ENCODE assay signal across 9 cellular contexts in the genomic region with DNA sequence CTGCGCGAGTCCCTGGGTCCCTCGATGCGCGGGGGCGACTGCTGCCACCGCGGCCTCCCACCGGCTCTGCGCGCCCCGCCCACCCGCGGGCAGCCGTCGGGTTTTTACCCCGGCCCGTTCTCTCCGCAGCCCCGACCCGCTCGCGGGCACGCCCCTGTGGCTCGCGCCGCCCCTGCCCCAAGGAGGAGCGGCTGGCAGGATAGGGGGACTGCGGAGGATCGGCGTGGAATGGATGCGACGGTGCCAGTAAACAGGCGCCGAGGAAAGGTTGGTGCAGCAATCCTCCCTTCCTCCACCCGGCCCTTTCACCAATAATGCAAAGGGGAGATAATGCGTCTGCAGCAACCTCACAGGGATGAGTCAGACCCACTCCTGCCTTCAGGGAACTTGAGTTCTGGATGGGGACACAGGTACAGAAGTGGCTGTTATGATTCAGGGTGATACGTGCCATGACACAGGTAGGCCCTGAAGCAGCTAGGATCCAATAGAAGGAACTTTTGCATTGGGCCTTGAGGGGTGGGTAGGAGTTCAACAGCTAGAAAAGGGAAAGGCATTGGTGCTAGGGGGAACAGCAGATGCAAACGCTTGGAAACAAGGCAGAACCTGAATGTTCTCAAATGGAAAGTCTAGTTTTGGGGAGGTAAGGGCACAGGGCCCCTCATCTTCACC. TPM values are rescaled to one million over a fixed set of nuclear protein-coding genes. Genes with fewer than 3 reads are reported as not detected.
DNase-seq lines count a peak whose midpoint lies in the region; ATAC-seq and TF ChIP-seq lines count a peak whose summit lies in the region.
"Had no signal": no experiment of that assay in that cellular context is flagged by ENCODE, and none has a peak within 500 bp of the region (broad histone marks: within the 10 kb centered on the region; RNA-seq: fewer than 3 reads in every experiment).

No MANE protein-coding gene starts in this region.

- H3K36me3 ChIP-seq in HEK293 (ENCODE audit: control insufficient read depth in 2 of 2, insufficient read depth in 1 of 2, low read length in 2 of 2) (no peaks in the 10 kb centered on the region), ascending aorta (no peaks in the 10 kb centered on the region), mucosa of rectum (ENCODE audit: control insufficient read depth in 2 of 2, insufficient read depth in 2 of 2, low read length in 2 of 2) (no peaks in the 10 kb centered on the region)
- H3K36me3 ChIP-seq: SJSA1 had no signal

- H3K36me3 Mint-ChIP-seq in Calu3 (ENCODE audit: insufficient read depth, unreplicated experiment) = peaks cover 6% of the 10 kb centered on the region

- no peaks in the 10 kb centered on the region for H3K27me3 Mint-ChIP-seq in Calu3 (ENCODE audit: unreplicated experiment)

- no peaks in the 10 kb centered on the region for H3K9me3 ChIP-seq in HEK293 (ENCODE audit: control insufficient read depth, insufficient read depth, low read depth, low read length)
- H3K9me3 ChIP-seq in ascending aorta = no peaks in the 10 kb centered on the region
- no peaks in the 10 kb centered on the region for H3K9me3 ChIP-seq in mucosa of rectum (ENCODE audit: control insufficient read depth in 2 of 2, low read length in 2 of 2)

- CTCF ChIA-PET in Calu3 (lab: Charles Lee) = interaction anchor here (0.8 kb wide), 1 partner anchor 22 kb away, joined by 3 read pairs; no protein-coding TSS in a partner anchor
- CTCF ChIA-PET in HEK293 (lab: Yijun Ruan, JAX) = no interaction called here

- H3K27ac ChIP-seq in HEK293 (ENCODE audit: extremely low read depth, low read depth, low read length) = 0 out of 2 replicates have a peak overlapping the region, but pooled peaks have one; percentile 4
- no peak overlapping the region for H3K27ac ChIP-seq in ascending aorta
- peak overlapping the region; percentile 71 to 89 for H3K27ac ChIP-seq in mucosa of rectum (ENCODE audit: low read depth in 2 of 2, low read length in 2 of 2)
- H3K27ac ChIP-seq: SJSA1 had no signal

- peaks cover 3% of the 10 kb centered on the region for H3K9me3 Mint-ChIP-seq in Calu3 (ENCODE audit: low read depth, unreplicated experiment)

- TF ChIP-seq CTCF in Calu3 (IDR thresholded peaks at IDR 0.05; ENCODE audit: unreplicated experiment) (no peak), HEK293 (tag by site-specific recombination; IDR thresholded peaks at IDR 0.05) (no peak), ascending aorta (IDR thresholded peaks at IDR 0.05) (no peak)

- H3K4me1 Mint-ChIP-seq in Calu3 (ENCODE audit: low read depth, unreplicated experiment) = peaks cover 17% of the 10 kb centered on the region

- H3K27me3 ChIP-seq in ascending aorta (peaks cover 17% of the 10 kb centered on the region), mucosa of rectum (ENCODE audit: control insufficient read depth in 2 of 2, insufficient read depth in 2 of 2, low read length in 2 of 2) (peaks cover 6 to 9% of the 10 kb centered on the region in 2 donors)

- POLR2A ChIA-PET in HEK293 (lab: Yijun Ruan, JAX) = interaction anchor here (0.6 kb wide), 1 partner anchor 143 kb away, joined by 3 read pairs; no protein-coding TSS in a partner anchor

- peak overlapping the region in 1 of 2 donors; percentile 57 for H3K9ac ChIP-seq in mucosa of rectum (ENCODE audit: low read depth in 1 of 2, low read length in 2 of 2)

- DNase-seq in Calu3 (no peak), ascending aorta (ENCODE audit: low spot score in 2 of 2) (no peak), NCI-H2081 treated with DMSO at 0.1 percent for 48 hours (lab: John Stamatoyannopoulos, UW) (no peak), NCI-H82 (lab: John Stamatoyannopoulos, UW) (no peak), NCI-H446 (lab: John Stamatoyannopoulos, UW) (no peak)

- no TSS peak for BruUV-seq in Calu3 (replicated peaks; lab: Mats Ljungman, UMichigan)

- intact Hi-C loops in Calu3 (cut with micrococcal nuclease; ENCODE audit: unreplicated experiment) (no loop called here), ascending aorta (cut with DNase I) (no loop called here)

- 0 out of 2 replicates have a peak, but pooled peaks cover 2% of the 10 kb centered on the region for H3K4me1 ChIP-seq in HEK293 (ENCODE audit: control insufficient read depth, insufficient read depth, low read length)
- peaks cover 3 to 5% of the 10 kb centered on the region in 2 donors for H3K4me1 ChIP-seq in ascending aorta
- peaks cover 27% of the 10 kb centered on the region in 2 donors for H3K4me1 ChIP-seq in mucosa of rectum (ENCODE audit: control insufficient read depth in 2 of 2, insufficient read depth in 2 of 2, low read length in 2 of 2)

- no peak for ATAC-seq in HG03095 (IDR thresholded peaks at IDR 0.05; ENCODE audit: unreplicated experiment)

- peak overlapping the region; percentile 74 for H3K4me3 Mint-ChIP-seq in Calu3 (ENCODE audit: low read depth, unreplicated experiment)

- H3K27ac Mint-ChIP-seq in Calu3 (ENCODE audit: unreplicated experiment) = no peak overlapping the region

- H3K4me3 ChIP-seq in HEK293 (ENCODE audit: low read depth, low read length) (peak overlapping the region; percentile 31), ascending aorta (peak overlapping the region; percentile 42 to 43), mucosa of rectum (ENCODE audit: low read length in 2 of 2) (peak overlapping the region; percentile 37 to 48)
- H3K4me3 ChIP-seq: SJSA1 had no signal

TF ChIP-seq in HEK293, 187 proteins besides CTCF, POLR2A, EP300 and RAD21:
- TF ChIP-seq, protein P1, sequence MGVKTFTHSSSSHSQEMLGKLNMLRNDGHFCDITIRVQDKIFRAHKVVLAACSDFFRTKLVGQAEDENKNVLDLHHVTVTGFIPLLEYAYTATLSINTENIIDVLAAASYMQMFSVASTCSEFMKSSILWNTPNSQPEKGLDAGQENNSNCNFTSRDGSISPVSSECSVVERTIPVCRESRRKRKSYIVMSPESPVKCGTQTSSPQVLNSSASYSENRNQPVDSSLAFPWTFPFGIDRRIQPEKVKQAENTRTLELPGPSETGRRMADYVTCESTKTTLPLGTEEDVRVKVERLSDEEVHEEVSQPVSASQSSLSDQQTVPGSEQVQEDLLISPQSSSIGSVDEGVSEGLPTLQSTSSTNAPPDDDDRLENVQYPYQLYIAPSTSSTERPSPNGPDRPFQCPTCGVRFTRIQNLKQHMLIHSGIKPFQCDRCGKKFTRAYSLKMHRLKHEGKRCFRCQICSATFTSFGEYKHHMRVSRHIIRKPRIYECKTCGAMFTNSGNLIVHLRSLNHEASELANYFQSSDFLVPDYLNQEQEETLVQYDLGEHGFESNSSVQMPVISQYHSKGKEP (tag by site-specific recombination; IDR thresholded peaks at IDR 0.05) = peak; percentile 53; the same call in 1 of the 2 replicates
- no peak for TF ChIP-seq ZBTB21 (tag by site-specific recombination; IDR thresholded peaks at IDR 0.05)
- TF ChIP-seq ZFP3 (tag by site-specific recombination; IDR thresholded peaks at IDR 0.05; ENCODE audit: low read depth) = peak; percentile 99
- no peak for TF ChIP-seq ZNF10 (tag by site-specific recombination; IDR thresholded peaks at IDR 0.05)
- 0 out of 2 replicates have a peak, but pooled peaks have one; percentile 38 for TF ChIP-seq ZNF169 (tag by site-specific recombination; IDR thresholded peaks at IDR 0.05)

RNA-seq across cellular contexts. Expression of a gene that starts 0.6 kb away (rescaled TPM):
- total RNA-seq in Calu3 (2022) = 2.5 and 4.3 TPM in 2 replicates
- total RNA-seq in ascending aorta = 1.6 TPM
- total RNA-seq: SJSA1 had no signal

Comparison
In these comparisons a context has a peak if more than half of its experiments do, and no peak if none do; other contexts are left out.
1. H3K27ac ChIP-seq: peak in HEK293 (single experiment) and mucosa of rectum (2 of 2); none in ascending aorta (0 of 2).
2. Peak in every context shown above with its lines, with median percentiles within 50 percentile points of each other: H3K4me3 ChIP-seq.